ENCODE assay signal across 8 cellular contexts in genomic region chr6:133707456-133707855, GRCh38.
DNase-seq lines count a peak whose midpoint lies in the region; ATAC-seq and TF ChIP-seq lines count a peak whose summit lies in the region.

No MANE protein-coding gene starts in this region.

- CTCF ChIA-PET in A673 (lab: Charles Lee) = no interaction called here

- no peak for TF ChIP-seq EP300 in suprapubic skin (IDR thresholded peaks at IDR 0.05)

- intact Hi-C loops in A673 (cut with micrococcal nuclease; ENCODE audit: unreplicated experiment) = no loop called here

- no peaks in the 10 kb centered on the region for H3K4me1 ChIP-seq in A673 (ENCODE audit: insufficient read depth, low read length, poor library complexity, severe bottlenecking)
- peaks cover 4% of the 10 kb centered on the region for H3K4me1 ChIP-seq in suprapubic skin

- H3K4me3 ChIP-seq in A673 (ENCODE audit: low read depth, low read length, poor library complexity, severe bottlenecking) (no peak overlapping the region), cardiac fibroblast (replicated peaks in 1 of 2; ENCODE audit: low read depth in 2 of 2, low read length in 2 of 2) (no peak overlapping the region), suprapubic skin (no peak overlapping the region)

- no peaks in the 10 kb centered on the region for H3K9me3 ChIP-seq in A673 (ENCODE audit: low read depth, low read length, poor library complexity, severe bottlenecking)
- no peaks in the 10 kb centered on the region for H3K9me3 ChIP-seq in suprapubic skin

- DNase-seq in A673 (ENCODE audit: low spot score) (peak; percentile 14), LHCN-M2 (ENCODE audit: low read depth) (peak; percentile 98), cardiac fibroblast (ENCODE audit: low read depth in 2 of 2) (peak; percentile 90 to 94), nucleus accumbens (lab: John Stamatoyannopoulos, UW) (no peak), suprapubic skin (ENCODE audit: low spot score in 2 of 2) (no peak)
- DNase-seq in stimulated activated CD4-positive, alpha-beta T cell treated with anti-CD3 and anti-CD28 coated beads, Interleukin-4, amount 100 ng/mL, for 4 hours = no peak

- H3K27me3 ChIP-seq in A673 (replicated peaks; ENCODE audit: insufficient read depth, low read depth, low read length, poor library complexity) (peaks cover 66% of the 10 kb centered on the region), suprapubic skin (no peaks in the 10 kb centered on the region)

- BruUV-seq in A673 (replicated peaks; lab: Mats Ljungman, UMichigan) = no TSS peak

- TF ChIP-seq CTCF in A673 (conservative IDR thresholded peaks at IDR 0.05; ENCODE audit: low read depth, low read length) (no peak), cardiac fibroblast (IDR thresholded peaks at IDR 0.05; ENCODE audit: low read depth, low read length) (no peak), suprapubic skin (IDR thresholded peaks at IDR 0.05) (no peak)

- H3K27ac ChIP-seq in A673 (ENCODE audit: low read depth, low read length, poor library complexity, severe bottlenecking) (no peak overlapping the region), suprapubic skin (no peak overlapping the region)

- no peaks in the 10 kb centered on the region for H3K36me3 ChIP-seq in A673 (ENCODE audit: insufficient read depth, low read length, poor library complexity, severe bottlenecking)
- H3K36me3 ChIP-seq in suprapubic skin = no peaks in the 10 kb centered on the region

- TF ChIP-seq POLR2A in suprapubic skin (IDR thresholded peaks at IDR 0.05) = no peak

- ATAC-seq in GM18909 (IDR thresholded peaks at IDR 0.05; ENCODE audit: poor library complexity, unreplicated experiment) = peak; percentile 72
- ATAC-seq in GM21367 (IDR thresholded peaks at IDR 0.05; ENCODE audit: unreplicated experiment) = no peak

- WGBS in suprapubic skin = 44% methylated on average over 4 of the region's 4 CpGs

- POLR2A ChIA-PET in A673 (lab: Charles Lee; ENCODE audit: low non-redundant PET) = no interaction called here

Comparison
In these comparisons a context has a peak if more than half of its experiments do, and no peak if none do; other contexts are left out.
1. DNase-seq: peak in A673 (single experiment), LHCN-M2 (single experiment) and cardiac fibroblast (2 of 2); none in nucleus accumbens (0 of 56), suprapubic skin (0 of 2) and stimulated activated CD4-positive, alpha-beta T cell treated with anti-CD3 and anti-CD28 coated beads, Interleukin-4, amount 100 ng/mL, for 4 hours (0 of 2).